ENCODE assay signal across 1 cellular context in the genomic region with DNA sequence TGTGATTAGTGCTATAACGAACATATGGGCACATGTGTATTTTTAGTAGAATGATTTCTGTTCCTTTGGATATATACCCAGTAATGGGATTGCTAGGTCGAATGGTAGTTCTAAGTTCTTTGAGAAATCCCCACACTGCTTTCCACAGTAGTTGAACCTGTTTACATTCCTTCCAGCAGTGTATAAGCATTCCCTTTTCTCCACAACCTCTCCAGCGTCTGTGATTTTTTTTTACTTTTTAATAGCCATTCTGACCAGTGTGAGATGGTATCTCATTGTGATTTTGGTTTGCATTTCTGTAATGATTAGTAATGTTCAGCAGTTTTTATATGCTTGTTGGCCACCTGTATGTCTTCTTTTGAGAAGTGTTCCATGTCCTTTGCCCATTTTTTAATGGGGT.
TF ChIP-seq lines count a peak whose summit lies in the region.

No MANE protein-coding gene starts in this region.

TF ChIP-seq in IMR-90, 13 proteins besides CTCF, POLR2A, EP300 and RAD21:
- TF ChIP-seq BHLHE40 (IDR thresholded peaks at IDR 0.05; ENCODE audit: low read depth, low read length) (no peak), CEBPB (IDR thresholded peaks at IDR 0.05; ENCODE audit: low read depth, low read length) (no peak), MAFK (IDR thresholded peaks at IDR 0.05; ENCODE audit: low read depth, low read length) (no peak), NFE2L2 (IDR thresholded peaks at IDR 0.05; ENCODE audit: low read depth, low read length) (no peak), SMC3 (IDR thresholded peaks at IDR 0.05; ENCODE audit: low read depth, low read length) (no peak), FOS (IDR thresholded peaks at IDR 0.05; ENCODE audit: low read depth, low read length) (no peak), RCOR1 (IDR thresholded peaks at IDR 0.05; ENCODE audit: insufficient replicate concordance, low read length) (no peak), MXI1 (IDR thresholded peaks at IDR 0.05; ENCODE audit: borderline replicate concordance, low read depth, low read length) (no peak), RFX5 (IDR thresholded peaks at IDR 0.05; ENCODE audit: low read depth, low read length) (no peak), MAZ (IDR thresholded peaks at IDR 0.05; ENCODE audit: borderline replicate concordance, low read depth, low read length) (no peak), CHD1 (IDR thresholded peaks at IDR 0.05; ENCODE audit: low read depth, low read length) (no peak)
- TF ChIP-seq, protein P1, sequence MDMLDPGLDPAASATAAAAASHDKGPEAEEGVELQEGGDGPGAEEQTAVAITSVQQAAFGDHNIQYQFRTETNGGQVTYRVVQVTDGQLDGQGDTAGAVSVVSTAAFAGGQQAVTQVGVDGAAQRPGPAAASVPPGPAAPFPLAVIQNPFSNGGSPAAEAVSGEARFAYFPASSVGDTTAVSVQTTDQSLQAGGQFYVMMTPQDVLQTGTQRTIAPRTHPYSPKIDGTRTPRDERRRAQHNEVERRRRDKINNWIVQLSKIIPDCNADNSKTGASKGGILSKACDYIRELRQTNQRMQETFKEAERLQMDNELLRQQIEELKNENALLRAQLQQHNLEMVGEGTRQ (IDR thresholded peaks at IDR 0.05; ENCODE audit: low read depth, low read length): no peak
- TF ChIP-seq, protein P2, sequence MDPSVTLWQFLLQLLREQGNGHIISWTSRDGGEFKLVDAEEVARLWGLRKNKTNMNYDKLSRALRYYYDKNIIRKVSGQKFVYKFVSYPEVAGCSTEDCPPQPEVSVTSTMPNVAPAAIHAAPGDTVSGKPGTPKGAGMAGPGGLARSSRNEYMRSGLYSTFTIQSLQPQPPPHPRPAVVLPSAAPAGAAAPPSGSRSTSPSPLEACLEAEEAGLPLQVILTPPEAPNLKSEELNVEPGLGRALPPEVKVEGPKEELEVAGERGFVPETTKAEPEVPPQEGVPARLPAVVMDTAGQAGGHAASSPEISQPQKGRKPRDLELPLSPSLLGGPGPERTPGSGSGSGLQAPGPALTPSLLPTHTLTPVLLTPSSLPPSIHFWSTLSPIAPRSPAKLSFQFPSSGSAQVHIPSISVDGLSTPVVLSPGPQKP (IDR thresholded peaks at IDR 0.05; ENCODE audit: borderline replicate concordance, low read depth, low read length): no peak
